Comparison of ENCODE assay signal across 10 cellular contexts in the genomic region with DNA sequence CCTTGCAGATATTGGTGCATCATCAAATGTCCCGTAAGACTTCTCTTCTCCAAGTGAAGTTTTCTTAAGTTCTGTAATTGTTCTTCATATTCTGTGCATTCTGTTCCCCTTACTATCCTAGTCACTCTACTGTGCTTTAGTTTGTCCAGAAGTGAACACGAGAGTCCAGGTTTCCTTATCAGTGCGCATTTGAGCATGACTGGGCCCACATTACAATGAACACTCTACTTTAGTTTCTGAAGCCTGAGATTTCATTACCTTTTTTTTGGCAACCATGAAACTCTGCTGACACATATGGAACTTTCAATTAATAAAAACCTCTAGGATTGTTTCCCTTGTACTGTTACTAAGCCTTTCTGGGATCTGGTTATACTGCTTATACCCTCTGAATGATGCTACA.
"Had no signal": no experiment of that assay in that cellular context is flagged by ENCODE, and none has a peak within 500 bp of the region (broad histone marks: within the 10 kb centered on the region; RNA-seq: fewer than 3 reads in every experiment).

No MANE protein-coding gene starts in this region.

- H3K36me3 ChIP-seq: left ventricle myocardium inferior, stomach, thoracic aorta had no signal

- H3K36me3 Mint-ChIP-seq: activated naive CD4-positive, alpha-beta T cell treated with anti-CD3 and anti-CD28 coated beads, Interleukin-2, amount 50 U/mL, for 24 hours had no signal

- H3K27me3 Mint-ChIP-seq: central memory CD8-positive, alpha-beta T cell had no signal

- H3K9me3 ChIP-seq: thoracic aorta had no signal

- H3K4me3 Mint-ChIP-seq: activated naive CD4-positive, alpha-beta T cell treated with anti-CD3 and anti-CD28 coated beads, Interleukin-2, amount 50 U/mL, for 24 hours; central memory CD8-positive, alpha-beta T cell had no signal

- H3K4me1 ChIP-seq: left ventricle myocardium inferior had no signal

- DNase-seq: activated T-cell treated with anti-CD3 and anti-CD28 coated beads, Interleukin-2, amount 50 U/mL, for 1 hour; cortex of kidney; erythroblast; left ventricle myocardium inferior; mesenchymal stem cell; stimulated activated CD4-positive, alpha-beta T cell treated with anti-CD3 and anti-CD28 coated beads, Interleukin-4, amount 100 ng/mL, for 24 hours; stomach had no signal

- H3K27ac Mint-ChIP-seq: activated naive CD4-positive, alpha-beta T cell treated with anti-CD3 and anti-CD28 coated beads, Interleukin-2, amount 50 U/mL, for 24 hours had no signal

- H3K4me3 ChIP-seq: left ventricle myocardium inferior, stomach, thoracic aorta had no signal

- H3K27me3 ChIP-seq: stomach had no signal

- H3K9me3 Mint-ChIP-seq: activated naive CD4-positive, alpha-beta T cell treated with anti-CD3 and anti-CD28 coated beads, Interleukin-2, amount 50 U/mL, for 24 hours had no signal
